1 cellular context compared by ENCODE assay signal in the genomic region with DNA sequence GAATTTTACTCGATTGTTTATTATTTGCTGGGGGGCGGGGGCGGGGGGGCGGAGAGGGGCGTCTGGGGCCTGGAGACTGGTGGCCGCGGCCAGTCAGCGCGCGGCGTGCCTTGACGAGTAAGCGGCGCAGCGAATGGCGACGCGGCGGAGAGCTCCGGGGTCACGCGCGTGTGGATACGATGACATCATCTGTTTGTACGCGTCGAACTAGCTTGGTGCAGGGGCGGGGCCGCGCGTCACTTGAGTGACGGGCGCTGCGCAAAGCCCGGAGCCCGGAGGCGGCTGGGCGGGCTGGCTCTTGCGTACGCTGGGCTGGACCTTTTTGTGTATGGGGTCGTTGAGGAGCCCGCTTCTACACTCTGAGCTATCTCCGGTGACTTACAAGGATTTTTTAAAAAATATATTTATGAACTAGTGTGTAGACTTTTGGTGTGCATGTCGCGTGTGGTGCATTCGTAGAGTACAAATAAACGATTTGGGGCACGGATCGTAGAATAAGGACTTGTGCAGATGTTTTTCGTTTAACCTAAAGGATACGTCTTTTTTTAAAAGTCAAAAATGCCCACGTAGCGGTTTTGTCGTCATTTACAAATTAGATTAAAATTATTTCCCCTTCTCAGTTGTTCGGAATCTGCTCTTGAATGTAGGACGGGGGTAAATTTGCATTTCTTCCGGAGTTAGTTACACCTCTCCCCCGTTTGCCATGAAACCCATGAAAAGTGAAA.
TF ChIP-seq lines count a peak whose summit lies in the region.

No MANE protein-coding gene starts in this region.

TF ChIP-seq in HepG2, 621 proteins besides CTCF, POLR2A, EP300 and RAD21 (continued from another document and continues in another):
- TF ChIP-seq, protein P1, sequence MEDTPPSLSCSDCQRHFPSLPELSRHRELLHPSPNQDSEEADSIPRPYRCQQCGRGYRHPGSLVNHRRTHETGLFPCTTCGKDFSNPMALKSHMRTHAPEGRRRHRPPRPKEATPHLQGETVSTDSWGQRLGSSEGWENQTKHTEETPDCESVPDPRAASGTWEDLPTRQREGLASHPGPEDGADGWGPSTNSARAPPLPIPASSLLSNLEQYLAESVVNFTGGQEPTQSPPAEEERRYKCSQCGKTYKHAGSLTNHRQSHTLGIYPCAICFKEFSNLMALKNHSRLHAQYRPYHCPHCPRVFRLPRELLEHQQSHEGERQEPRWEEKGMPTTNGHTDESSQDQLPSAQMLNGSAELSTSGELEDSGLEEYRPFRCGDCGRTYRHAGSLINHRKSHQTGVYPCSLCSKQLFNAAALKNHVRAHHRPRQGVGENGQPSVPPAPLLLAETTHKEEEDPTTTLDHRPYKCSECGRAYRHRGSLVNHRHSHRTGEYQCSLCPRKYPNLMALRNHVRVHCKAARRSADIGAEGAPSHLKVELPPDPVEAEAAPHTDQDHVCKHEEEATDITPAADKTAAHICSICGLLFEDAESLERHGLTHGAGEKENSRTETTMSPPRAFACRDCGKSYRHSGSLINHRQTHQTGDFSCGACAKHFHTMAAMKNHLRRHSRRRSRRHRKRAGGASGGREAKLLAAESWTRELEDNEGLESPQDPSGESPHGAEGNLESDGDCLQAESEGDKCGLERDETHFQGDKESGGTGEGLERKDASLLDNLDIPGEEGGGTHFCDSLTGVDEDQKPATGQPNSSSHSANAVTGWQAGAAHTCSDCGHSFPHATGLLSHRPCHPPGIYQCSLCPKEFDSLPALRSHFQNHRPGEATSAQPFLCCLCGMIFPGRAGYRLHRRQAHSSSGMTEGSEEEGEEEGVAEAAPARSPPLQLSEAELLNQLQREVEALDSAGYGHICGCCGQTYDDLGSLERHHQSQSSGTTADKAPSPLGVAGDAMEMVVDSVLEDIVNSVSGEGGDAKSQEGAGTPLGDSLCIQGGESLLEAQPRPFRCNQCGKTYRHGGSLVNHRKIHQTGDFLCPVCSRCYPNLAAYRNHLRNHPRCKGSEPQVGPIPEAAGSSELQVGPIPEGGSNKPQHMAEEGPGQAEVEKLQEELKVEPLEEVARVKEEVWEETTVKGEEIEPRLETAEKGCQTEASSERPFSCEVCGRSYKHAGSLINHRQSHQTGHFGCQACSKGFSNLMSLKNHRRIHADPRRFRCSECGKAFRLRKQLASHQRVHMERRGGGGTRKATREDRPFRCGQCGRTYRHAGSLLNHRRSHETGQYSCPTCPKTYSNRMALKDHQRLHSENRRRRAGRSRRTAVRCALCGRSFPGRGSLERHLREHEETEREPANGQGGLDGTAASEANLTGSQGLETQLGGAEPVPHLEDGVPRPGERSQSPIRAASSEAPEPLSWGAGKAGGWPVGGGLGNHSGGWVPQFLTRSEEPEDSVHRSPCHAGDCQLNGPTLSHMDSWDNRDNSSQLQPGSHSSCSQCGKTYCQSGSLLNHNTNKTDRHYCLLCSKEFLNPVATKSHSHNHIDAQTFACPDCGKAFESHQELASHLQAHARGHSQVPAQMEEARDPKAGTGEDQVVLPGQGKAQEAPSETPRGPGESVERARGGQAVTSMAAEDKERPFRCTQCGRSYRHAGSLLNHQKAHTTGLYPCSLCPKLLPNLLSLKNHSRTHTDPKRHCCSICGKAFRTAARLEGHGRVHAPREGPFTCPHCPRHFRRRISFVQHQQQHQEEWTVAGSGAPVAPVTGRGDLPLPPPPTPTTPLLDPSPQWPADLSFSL (CRISPR knock-in tag; IDR thresholded peaks at IDR 0.05), result no peak
- TF ChIP-seq REL (CRISPR knock-in tag; conservative IDR thresholded peaks at IDR 0.05) (no peak), HNF4G (IDR thresholded peaks at IDR 0.05; ENCODE audit: borderline replicate concordance, low read depth, low read length) (peak; percentile 35; the same call in 1 of the 2 replicates), HNF4G (CRISPR knock-in tag; IDR thresholded peaks at IDR 0.05; ENCODE audit: borderline replicate concordance, low read depth) (no peak), ZNF768 (CRISPR knock-in tag; IDR thresholded peaks at IDR 0.05) (peak; percentile 61), ZNF224 (CRISPR knock-in tag; IDR thresholded peaks at IDR 0.05) (no peak), ATF7 (IDR thresholded peaks at IDR 0.05) (peak; percentile 99), ATF7 (CRISPR knock-in tag; IDR thresholded peaks at IDR 0.05) (peak; percentile 99), FOSL2 (CRISPR knock-in tag; IDR thresholded peaks at IDR 0.05) (peak; percentile 81), PITX1 (CRISPR knock-in tag; IDR thresholded peaks at IDR 0.05) (no peak), ZNF441 (CRISPR knock-in tag; IDR thresholded peaks at IDR 0.05; ENCODE audit: borderline replicate concordance) (no peak), TFDP2 (CRISPR knock-in tag; IDR thresholded peaks at IDR 0.05) (peak; percentile 69; the same call in 1 of the 2 replicates), CREBL2 (CRISPR knock-in tag; IDR thresholded peaks at IDR 0.05; ENCODE audit: borderline replicate concordance) (no peak), HNRNPH1 (optimal IDR thresholded peaks at IDR 0.05; ENCODE audit: low read depth, low read length) (no peak), ZMYM3 (CRISPR knock-in tag; IDR thresholded peaks at IDR 0.05) (no peak), ZNF251 (CRISPR knock-in tag; IDR thresholded peaks at IDR 0.05) (no peak), ZNF746 (CRISPR knock-in tag; IDR thresholded peaks at IDR 0.05) (peak; percentile 75), HNRNPK (IDR thresholded peaks at IDR 0.05; ENCODE audit: low read depth, low read length, poor library complexity, severe bottlenecking) (peak; percentile 96), ZNF83 (CRISPR knock-in tag; IDR thresholded peaks at IDR 0.05; ENCODE audit: borderline replicate concordance) (no peak), PAWR (CRISPR knock-in tag; IDR thresholded peaks at IDR 0.05; ENCODE audit: borderline replicate concordance) (no peak), FOXA3 (CRISPR knock-in tag; IDR thresholded peaks at IDR 0.05) (peak; percentile 69), PTBP1 (IDR thresholded peaks at IDR 0.05; ENCODE audit: low read depth, low read length, poor library complexity, severe bottlenecking) (peak; percentile 92), HMG20A (CRISPR knock-in tag; IDR thresholded peaks at IDR 0.05; ENCODE audit: borderline replicate concordance) (0 out of 2 replicates have a peak, but pooled peaks have one; percentile 22), ZMYM2 (CRISPR knock-in tag; IDR thresholded peaks at IDR 0.05) (no peak), SKI (IDR thresholded peaks at IDR 0.05; ENCODE audit: partially characterized antibody) (peak; percentile 53), ARNT2 (CRISPR knock-in tag; IDR thresholded peaks at IDR 0.05; ENCODE audit: low read depth) (peak; percentile 35; the same call in 1 of the 2 replicates), ZNF446 (CRISPR knock-in tag; IDR thresholded peaks at IDR 0.05) (no peak), ZFP62 (CRISPR knock-in tag; IDR thresholded peaks at IDR 0.05) (no peak), ZNF138 (CRISPR knock-in tag; IDR thresholded peaks at IDR 0.05; ENCODE audit: low read depth) (no peak), CC2D1A (CRISPR knock-in tag; IDR thresholded peaks at IDR 0.05) (no peak), RBM39 (IDR thresholded peaks at IDR 0.05; ENCODE audit: low read depth, low read length, poor library complexity, severe bottlenecking) (no peak), PLRG1 (conservative IDR thresholded peaks at IDR 0.05) (no peak), RFXANK (CRISPR knock-in tag; IDR thresholded peaks at IDR 0.05) (no peak; the same call in 1 of the 2 replicates), SP5 (CRISPR knock-in tag; IDR thresholded peaks at IDR 0.05; ENCODE audit: borderline replicate concordance, low read depth) (peak; percentile 98), MED13 (CRISPR knock-in tag; IDR thresholded peaks at IDR 0.05) (0 out of 2 replicates have a peak, but pooled peaks have one; percentile 63), SP1 (IDR thresholded peaks at IDR 0.05) (no peak), SP1 (CRISPR knock-in tag; IDR thresholded peaks at IDR 0.05) (peak; percentile 99), GATAD2A (CRISPR knock-in tag; IDR thresholded peaks at IDR 0.05) (peak; percentile 71), MATR3 (CRISPR knock-in tag; IDR thresholded peaks at IDR 0.05) (no peak), KDM6A (CRISPR knock-in tag; IDR thresholded peaks at IDR 0.05; ENCODE audit: low read depth) (no peak), TOPORS (CRISPR knock-in tag; IDR thresholded peaks at IDR 0.05) (0 out of 2 replicates have a peak, but pooled peaks have one; percentile 46), ZNF333 (CRISPR knock-in tag; IDR thresholded peaks at IDR 0.05; ENCODE audit: borderline replicate concordance) (0 out of 2 replicates have a peak, but pooled peaks have one; percentile 49), ZBTB20 (CRISPR knock-in tag; IDR thresholded peaks at IDR 0.05; ENCODE audit: borderline replicate concordance, low read depth) (no peak), ELF1 (CRISPR knock-in tag; IDR thresholded peaks at IDR 0.05) (peak; percentile 49; the same call in 1 of the 2 replicates), ZNF256 (CRISPR knock-in tag; conservative IDR thresholded peaks at IDR 0.05) (0 out of 2 replicates have a peak, but pooled peaks have one; percentile 34)
- TF ChIP-seq, protein P2, sequence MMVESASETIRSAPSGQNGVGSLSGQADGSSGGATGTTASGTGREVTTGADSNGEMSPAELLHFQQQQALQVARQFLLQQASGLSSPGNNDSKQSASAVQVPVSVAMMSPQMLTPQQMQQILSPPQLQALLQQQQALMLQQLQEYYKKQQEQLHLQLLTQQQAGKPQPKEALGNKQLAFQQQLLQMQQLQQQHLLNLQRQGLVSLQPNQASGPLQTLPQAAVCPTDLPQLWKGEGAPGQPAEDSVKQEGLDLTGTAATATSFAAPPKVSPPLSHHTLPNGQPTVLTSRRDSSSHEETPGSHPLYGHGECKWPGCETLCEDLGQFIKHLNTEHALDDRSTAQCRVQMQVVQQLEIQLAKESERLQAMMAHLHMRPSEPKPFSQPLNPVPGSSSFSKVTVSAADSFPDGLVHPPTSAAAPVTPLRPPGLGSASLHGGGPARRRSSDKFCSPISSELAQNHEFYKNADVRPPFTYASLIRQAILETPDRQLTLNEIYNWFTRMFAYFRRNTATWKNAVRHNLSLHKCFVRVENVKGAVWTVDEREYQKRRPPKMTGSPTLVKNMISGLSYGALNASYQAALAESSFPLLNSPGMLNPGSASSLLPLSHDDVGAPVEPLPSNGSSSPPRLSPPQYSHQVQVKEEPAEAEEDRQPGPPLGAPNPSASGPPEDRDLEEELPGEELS (CRISPR knock-in tag; IDR thresholded peaks at IDR 0.05), result peak; percentile 72; the same call in 1 of the 2 replicates
- TF ChIP-seq, protein P3, sequence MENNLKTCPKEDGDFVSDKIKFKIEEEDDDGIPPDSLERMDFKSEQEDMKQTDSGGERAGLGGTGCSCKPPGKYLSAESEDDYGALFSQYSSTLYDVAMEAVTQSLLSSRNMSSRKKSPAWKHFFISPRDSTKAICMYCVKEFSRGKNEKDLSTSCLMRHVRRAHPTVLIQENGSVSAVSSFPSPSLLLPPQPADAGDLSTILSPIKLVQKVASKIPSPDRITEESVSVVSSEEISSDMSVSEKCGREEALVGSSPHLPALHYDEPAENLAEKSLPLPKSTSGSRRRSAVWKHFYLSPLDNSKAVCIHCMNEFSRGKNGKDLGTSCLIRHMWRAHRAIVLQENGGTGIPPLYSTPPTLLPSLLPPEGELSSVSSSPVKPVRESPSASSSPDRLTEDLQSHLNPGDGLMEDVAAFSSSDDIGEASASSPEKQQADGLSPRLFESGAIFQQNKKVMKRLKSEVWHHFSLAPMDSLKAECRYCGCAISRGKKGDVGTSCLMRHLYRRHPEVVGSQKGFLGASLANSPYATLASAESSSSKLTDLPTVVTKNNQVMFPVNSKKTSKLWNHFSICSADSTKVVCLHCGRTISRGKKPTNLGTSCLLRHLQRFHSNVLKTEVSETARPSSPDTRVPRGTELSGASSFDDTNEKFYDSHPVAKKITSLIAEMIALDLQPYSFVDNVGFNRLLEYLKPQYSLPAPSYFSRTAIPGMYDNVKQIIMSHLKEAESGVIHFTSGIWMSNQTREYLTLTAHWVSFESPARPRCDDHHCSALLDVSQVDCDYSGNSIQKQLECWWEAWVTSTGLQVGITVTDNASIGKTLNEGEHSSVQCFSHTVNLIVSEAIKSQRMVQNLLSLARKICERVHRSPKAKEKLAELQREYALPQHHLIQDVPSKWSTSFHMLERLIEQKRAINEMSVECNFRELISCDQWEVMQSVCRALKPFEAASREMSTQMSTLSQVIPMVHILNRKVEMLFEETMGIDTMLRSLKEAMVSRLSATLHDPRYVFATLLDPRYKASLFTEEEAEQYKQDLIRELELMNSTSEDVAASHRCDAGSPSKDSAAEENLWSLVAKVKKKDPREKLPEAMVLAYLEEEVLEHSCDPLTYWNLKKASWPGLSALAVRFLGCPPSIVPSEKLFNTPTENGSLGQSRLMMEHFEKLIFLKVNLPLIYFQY (CRISPR knock-in tag; IDR thresholded peaks at IDR 0.05; ENCODE audit: borderline replicate concordance), result peak; percentile 59; the same call in 1 of the 2 replicates
- TF ChIP-seq, protein P4, sequence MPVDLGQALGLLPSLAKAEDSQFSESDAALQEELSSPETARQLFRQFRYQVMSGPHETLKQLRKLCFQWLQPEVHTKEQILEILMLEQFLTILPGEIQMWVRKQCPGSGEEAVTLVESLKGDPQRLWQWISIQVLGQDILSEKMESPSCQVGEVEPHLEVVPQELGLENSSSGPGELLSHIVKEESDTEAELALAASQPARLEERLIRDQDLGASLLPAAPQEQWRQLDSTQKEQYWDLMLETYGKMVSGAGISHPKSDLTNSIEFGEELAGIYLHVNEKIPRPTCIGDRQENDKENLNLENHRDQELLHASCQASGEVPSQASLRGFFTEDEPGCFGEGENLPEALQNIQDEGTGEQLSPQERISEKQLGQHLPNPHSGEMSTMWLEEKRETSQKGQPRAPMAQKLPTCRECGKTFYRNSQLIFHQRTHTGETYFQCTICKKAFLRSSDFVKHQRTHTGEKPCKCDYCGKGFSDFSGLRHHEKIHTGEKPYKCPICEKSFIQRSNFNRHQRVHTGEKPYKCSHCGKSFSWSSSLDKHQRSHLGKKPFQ (CRISPR knock-in tag; IDR thresholded peaks at IDR 0.05; ENCODE audit: insufficient replicate concordance), result peak; percentile 26
